In the genomic region with DNA sequence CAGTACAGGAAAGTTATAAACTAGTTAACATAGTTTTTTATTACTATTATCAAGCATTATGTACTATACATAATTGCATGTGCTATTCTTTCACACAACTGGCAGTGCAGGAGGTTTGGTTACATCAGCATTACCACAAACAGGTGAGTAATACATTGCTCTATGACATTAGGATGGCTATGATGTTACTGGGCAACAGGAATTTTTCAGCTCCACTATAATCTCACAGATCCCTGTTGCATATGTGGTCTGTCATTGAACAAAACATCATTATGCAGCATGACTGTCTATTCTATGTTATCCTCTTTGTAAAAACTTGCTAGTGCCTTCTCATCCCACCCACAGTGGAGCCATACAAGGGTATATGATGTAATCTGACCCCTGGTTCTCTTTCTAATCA, we compare ENCODE assay signal across 20 cellular contexts. TPM values are rescaled to one million over a fixed set of nuclear protein-coding genes. Genes with fewer than 3 reads are reported as not detected.
DNase-seq lines count a peak whose midpoint lies in the region; ATAC-seq and TF ChIP-seq lines count a peak whose summit lies in the region.
"Had no signal": no experiment of that assay in that cellular context is flagged by ENCODE, and none has a peak within 500 bp of the region (broad histone marks: within the 10 kb centered on the region; RNA-seq: fewer than 3 reads in every experiment).

No MANE protein-coding gene starts in this region.

- H3K79me2 ChIP-seq in osteoblast (ENCODE audit: insufficient read depth, low read length), result no peaks in the 10 kb centered on the region

- no peak for TF ChIP-seq POLR2A in lower leg skin (IDR thresholded peaks at IDR 0.05)

- no peaks in the 10 kb centered on the region for H3K4me1 Mint-ChIP-seq in CD8-positive, alpha-beta memory T cell
- H3K4me1 Mint-ChIP-seq: stimulated activated naive B cell treated with anti-CD40 and anti-IgM and Interleukin-4, amounts not matched to agents 10 μg/mL and 1 μg/mL and 100 μg/mL, for 72 hours had no signal

- H3K4me3 ChIP-seq in epithelial cell of esophagus (ENCODE audit: low read length), result no peak overlapping the region
- H3K4me3 ChIP-seq in osteoblast (ENCODE audit: insufficient read depth, low read length), result no peak overlapping the region
- no peak overlapping the region for H3K4me3 ChIP-seq in CD8-positive, alpha-beta memory T cell (ENCODE audit: low read length)
- no peak overlapping the region for H3K4me3 ChIP-seq in lower leg skin (ENCODE audit: low read depth, poor library complexity, severe bottlenecking)
- H3K4me3 ChIP-seq: BLaER1 treated with 17β-estradiol and CSF1 and Interleukin-3, amounts not matched to agents 10 nM and 100 nM; coronary artery; heart left ventricle; tibial artery had no signal

- H3K4me2 ChIP-seq in osteoblast (ENCODE audit: insufficient read depth, low read length), result no peak overlapping the region
- H3K4me2 ChIP-seq: BLaER1 treated with 17β-estradiol and CSF1 and Interleukin-3, amounts not matched to agents 10 nM and 100 nM had no signal

- H3K4me3 Mint-ChIP-seq in CD8-positive, alpha-beta memory T cell, result no peak overlapping the region
- H3K4me3 Mint-ChIP-seq: nephron progenitor cell; stimulated activated naive B cell treated with anti-CD40 and anti-IgM and Interleukin-4, amounts not matched to agents 10 μg/mL and 1 μg/mL and 100 μg/mL, for 72 hours had no signal

- no peaks in the 10 kb centered on the region for H3K27me3 Mint-ChIP-seq in CD8-positive, alpha-beta memory T cell
- H3K27me3 Mint-ChIP-seq: stimulated activated naive B cell treated with anti-CD40 and anti-IgM and Interleukin-4, amounts not matched to agents 10 μg/mL and 1 μg/mL and 100 μg/mL, for 72 hours had no signal

- H3K27ac ChIP-seq in osteoblast (ENCODE audit: low read depth, low read length), result peak overlapping the region; percentile 48
- H3K27ac ChIP-seq in CD8-positive, alpha-beta memory T cell (ENCODE audit: low read depth, low read length), result no peak overlapping the region
- H3K27ac ChIP-seq: BLaER1 treated with 17β-estradiol and CSF1 and Interleukin-3, amounts not matched to agents 10 nM and 100 nM; coronary artery; heart left ventricle; tibial artery had no signal

- peak; percentile 65 for DNase-seq in ELR (ENCODE audit: low read depth)
- peak; percentile 3 for DNase-seq in NCI-H226
- peak; percentile 81 for DNase-seq in epithelial cell of esophagus (ENCODE audit: low read depth)
- DNase-seq in osteoblast (ENCODE audit: insufficient read length, low spot score, missing footprints), result no peak
- no peak for DNase-seq in CD8-positive, alpha-beta memory T cell
- no peak for DNase-seq in lower leg skin (ENCODE audit: low spot score in 2 of 2)
- no peak for DNase-seq in cardiac septum (ENCODE audit: low spot score)
- DNase-seq: activated CD4-positive, alpha-beta T cell treated with anti-CD3 and anti-CD28 coated beads for 48 hours; activated CD8-positive, alpha-beta memory T cell treated with anti-CD3 and anti-CD28 coated beads, Interleukin-2, amount 50 U/mL, for 4 hours; activated gamma-delta T cell; DMS 273 treated with DMSO at 0.1 percent for 48 hours; heart left ventricle; NCI-H2081 treated with DMSO at 0.1 percent for 48 hours; nephron progenitor cell; stimulated activated naive B cell treated with anti-CD40 and anti-IgM and Interleukin-4, amounts not matched to agents 10 μg/mL and 1 μg/mL and 100 μg/mL, for 72 hours; tibial artery had no signal

- H3K36me3 ChIP-seq in osteoblast (ENCODE audit: insufficient read depth, low read length), result no peaks in the 10 kb centered on the region
- H3K36me3 ChIP-seq in CD8-positive, alpha-beta memory T cell (ENCODE audit: insufficient read depth, low read length), result no peaks in the 10 kb centered on the region
- H3K36me3 ChIP-seq: BLaER1 treated with 17β-estradiol and CSF1 and Interleukin-3, amounts not matched to agents 10 nM and 100 nM; heart left ventricle; tibial artery had no signal

- H3K9me3 Mint-ChIP-seq in CD8-positive, alpha-beta memory T cell, result peaks cover 2 to 6% (median 2%) of the 10 kb centered on the region in 5 donors
- H3K9me3 Mint-ChIP-seq: nephron progenitor cell had no signal

- H2AFZ ChIP-seq in osteoblast (ENCODE audit: low read length), result no peak overlapping the region

- no peaks in the 10 kb centered on the region for H4K20me1 ChIP-seq in osteoblast (ENCODE audit: insufficient read depth, low read length)
- H4K20me1 ChIP-seq: BLaER1 treated with 17β-estradiol and CSF1 and Interleukin-3, amounts not matched to agents 10 nM and 100 nM had no signal

- intact Hi-C loops in lower leg skin (cut with DNase I; ENCODE audit: low total_unique reads) (no loop called here), cardiac septum (cut with DNase I) (loop anchor here (5.0 kb wide), 1 partner anchor 34 kb away; no protein-coding TSS in a partner anchor)

- H3K27me3 ChIP-seq in osteoblast (ENCODE audit: insufficient read depth, low read length), result no peaks in the 10 kb centered on the region
- H3K27me3 ChIP-seq in CD8-positive, alpha-beta memory T cell (ENCODE audit: insufficient read depth, low read length, poor library complexity, severe bottlenecking), result no peaks in the 10 kb centered on the region
- H3K27me3 ChIP-seq: BLaER1 treated with 17β-estradiol and CSF1 and Interleukin-3, amounts not matched to agents 10 nM and 100 nM; heart left ventricle; tibial artery had no signal

- peaks cover 3% of the 10 kb centered on the region for H3K4me1 ChIP-seq in osteoblast (ENCODE audit: insufficient read depth, low read length)
- H3K4me1 ChIP-seq in CD8-positive, alpha-beta memory T cell (ENCODE audit: insufficient read depth, low read length), result no peaks in the 10 kb centered on the region

- CTCF ChIA-PET in CD8-positive, alpha-beta memory T cell (lab: Charles Lee), result no interaction called here

- POLR2A ChIA-PET in CD8-positive, alpha-beta memory T cell (lab: Charles Lee), result no interaction called here

- no peak overlapping the region for H3K27ac Mint-ChIP-seq in CD8-positive, alpha-beta memory T cell
- H3K27ac Mint-ChIP-seq: nephron progenitor cell; progenitor cell of endocrine pancreas; stimulated activated naive B cell treated with anti-CD40 and anti-IgM and Interleukin-4, amounts not matched to agents 10 μg/mL and 1 μg/mL and 100 μg/mL, for 72 hours had no signal

- no peaks in the 10 kb centered on the region for H3K36me3 Mint-ChIP-seq in CD8-positive, alpha-beta memory T cell
- H3K36me3 Mint-ChIP-seq: stimulated activated naive B cell treated with anti-CD40 and anti-IgM and Interleukin-4, amounts not matched to agents 10 μg/mL and 1 μg/mL and 100 μg/mL, for 72 hours had no signal

- H3K9me3 ChIP-seq in osteoblast (ENCODE audit: low read depth, low read length), result no peaks in the 10 kb centered on the region
- H3K9me3 ChIP-seq in CD8-positive, alpha-beta memory T cell (ENCODE audit: low read length), result no peaks in the 10 kb centered on the region
- H3K9me3 ChIP-seq: BLaER1 treated with 17β-estradiol and CSF1 and Interleukin-3, amounts not matched to agents 10 nM and 100 nM; heart left ventricle; tibial artery had no signal

- TF ChIP-seq CTCF in epithelial cell of esophagus (IDR thresholded peaks at IDR 0.05; ENCODE audit: insufficient read depth, low read depth, low read length, missing control alignments), result no peak
- TF ChIP-seq CTCF in osteoblast (IDR thresholded peaks at IDR 0.05; ENCODE audit: extremely low read depth, low read depth, low read length), result no peak
- no peak for TF ChIP-seq CTCF in lower leg skin (IDR thresholded peaks at IDR 0.05)

- ATAC-seq in GM19324 (IDR thresholded peaks at IDR 0.05; ENCODE audit: low FRiP score, unreplicated experiment), result no peak
- ATAC-seq: heart left ventricle; stimulated activated naive B cell treated with anti-CD40 and anti-IgM and Interleukin-4, amounts not matched to agents 10 μg/mL and 1 μg/mL and 100 μg/mL, for 72 hours had no signal

RNA-seq across cellular contexts. Expression of gene PDZRN3, which starts 36.5 kb away (rescaled TPM):
- 18.3 and 26.4 TPM in 2 replicates for total RNA-seq in osteoblast
- total RNA-seq in CD8-positive, alpha-beta memory T cell, result not detected
- not detected for polyA plus RNA-seq in CD8-positive, alpha-beta memory T cell
- total RNA-seq in lower leg skin, result 10 to 100 TPM in 3 of 4 donors, 1 to 10 TPM in 1; 9.7 to 29.9 (median 13.4) TPM
- total RNA-seq in cardiac septum, result 66.0 TPM

Comparison
In these comparisons a context has a peak if more than half of its experiments do, and no peak if none do; other contexts are left out.
1. DNase-seq: peak in ELR (single experiment), NCI-H226 (single experiment) and epithelial cell of esophagus (single experiment); none in osteoblast (single experiment), CD8-positive, alpha-beta memory T cell (0 of 5), lower leg skin (0 of 2) and cardiac septum (single experiment).
2. RNA of gene PDZRN3, which starts 36.5 kb away (total RNA-seq): 66.0 TPM in cardiac septum (single experiment), 18.3 to 26.4 TPM in osteoblast and 9.7 to 29.9 TPM in lower leg skin; not detected in CD8-positive, alpha-beta memory T cell; every median in the first group is over 10 times any median in the second.